ENCODE assay signal across 14 cellular contexts in genomic region chr1:84300501-84300900, GRCh38. TPM values are rescaled to one million over a fixed set of nuclear protein-coding genes. Genes with fewer than 3 reads are reported as not detected.
DNase-seq lines count a peak whose midpoint lies in the region; ATAC-seq, FAIRE-seq and TF ChIP-seq lines count a peak whose summit lies in the region.
"Had no signal": no experiment of that assay in that cellular context is flagged by ENCODE, and none has a peak within 500 bp of the region (broad histone marks: within the 10 kb centered on the region; RNA-seq: fewer than 3 reads in every experiment).

No MANE protein-coding gene starts in this region.

- H3K4me1 ChIP-seq in A549 (peaks cover 31% of the 10 kb centered on the region), Karpas-422 (ENCODE audit: low read length) (peaks cover 54% of the 10 kb centered on the region), neuronal stem cell (ENCODE audit: control insufficient read depth in 2 of 2, insufficient read depth in 1 of 2, low read depth in 1 of 2, low read length in 2 of 2) (peaks cover 12 to 26% of the 10 kb centered on the region in 2 donors)

- no peak overlapping the region for H3K4ac ChIP-seq in neuronal stem cell (ENCODE audit: low read length)

- POLR2A ChIA-PET in A549 (lab: Yijun Ruan, JAX), result no interaction called here

- no peaks in the 10 kb centered on the region for H3K79me2 ChIP-seq in Karpas-422 (ENCODE audit: low read length)

- H3K79me1 ChIP-seq in neuronal stem cell (ENCODE audit: low read depth, low read length), result no peaks in the 10 kb centered on the region

- no peak for TF ChIP-seq RAD21 in A549 (conservative IDR thresholded peaks at IDR 0.05 in 1 of 2, IDR thresholded peaks at IDR 0.05 in 1 of 2)

- no peaks in the 10 kb centered on the region for H3K36me3 ChIP-seq in Karpas-422 (ENCODE audit: insufficient read depth, low read length)
- H3K36me3 ChIP-seq in neuronal stem cell (replicated peaks in 1 of 2; ENCODE audit: control insufficient read depth in 2 of 2, insufficient read depth in 2 of 2, low read length in 2 of 2), result no peaks in the 10 kb centered on the region

- H2AFZ ChIP-seq in Karpas-422 (ENCODE audit: low read length), result peak overlapping the region; percentile 74; the same call in 1 of the 2 replicates
- H2AFZ ChIP-seq in neuronal stem cell (ENCODE audit: low read length), result peak overlapping the region; percentile 30

- H2AK5ac ChIP-seq in neuronal stem cell (ENCODE audit: low read depth, low read length), result no peak overlapping the region

- H3K9me3 ChIP-seq in A549, result no peaks in the 10 kb centered on the region; the same call in 2 of the 3 replicates
- H3K9me3 ChIP-seq in Karpas-422 (ENCODE audit: low read length), result no peaks in the 10 kb centered on the region
- peaks cover 0 to 5% of the 10 kb centered on the region in 2 donors for H3K9me3 ChIP-seq in neuronal stem cell (replicated peaks in 1 of 2; ENCODE audit: control insufficient read depth in 2 of 2, insufficient read depth in 1 of 2, low read depth in 1 of 2, low read length in 2 of 2)

- H2BK5ac ChIP-seq in neuronal stem cell (ENCODE audit: low read length), result no peak overlapping the region

- H3K4me3 ChIP-seq in A549, result no peak overlapping the region
- peak overlapping the region; percentile 52 for H3K4me3 ChIP-seq in Karpas-422 (ENCODE audit: low read length)
- peak overlapping the region; percentile 49 for H3K4me3 ChIP-seq in coronary artery
- H3K4me3 ChIP-seq in neuronal stem cell (ENCODE audit: low read length in 2 of 2), result no peak overlapping the region

- no peak overlapping the region for H3K27ac Mint-ChIP-seq in activated naive CD4-positive, alpha-beta T cell treated with anti-CD3 and anti-CD28 coated beads for 36 hours
- H3K27ac Mint-ChIP-seq: immature natural killer cell; T-helper 1 cell treated with Interleukin-12 subunit alpha and Interleukin-12 subunit beta and Interleukin-4 antibody, amounts not matched to agents 30 μg/mL and 1 μg/mL, for 36 hours had no signal

- no peaks in the 10 kb centered on the region for H4K20me1 ChIP-seq in Karpas-422 (ENCODE audit: insufficient read depth, low read depth, low read length)

- no peak overlapping the region for H3K18ac ChIP-seq in neuronal stem cell (ENCODE audit: low read length)

- H4K8ac ChIP-seq in neuronal stem cell (ENCODE audit: low read depth, low read length), result no peak overlapping the region

- H2BK12ac ChIP-seq in neuronal stem cell (ENCODE audit: low read length), result no peak overlapping the region

- intact Hi-C loops in activated naive CD4-positive, alpha-beta T cell treated with anti-CD3 and anti-CD28 coated beads for 36 hours (cut with micrococcal nuclease), result loop anchor here (5.0 to 10.0 kb wide), 4 partner anchors 303 to 1404 kb away; partner anchors contain the start of genes BCL10, TTLL7 and ZNHIT6

- no peak for DNase-seq in A549 (ENCODE audit: low read depth in 1 of 2, low spot score in 1 of 2)
- no peak for DNase-seq in Karpas-422
- DNase-seq in coronary artery (ENCODE audit: low spot score), result no peak
- DNase-seq in neuronal stem cell (ENCODE audit: low spot score), result no peak
- DNase-seq in activated naive CD4-positive, alpha-beta T cell treated with anti-CD3 and anti-CD28 coated beads for 36 hours, result no peak
- no peak for DNase-seq in NCI-H2029 (lab: John Stamatoyannopoulos, UW)
- DNase-seq in activated CD4-positive, alpha-beta T cell treated with anti-CD3 and anti-CD28 coated beads for 48 hours, result no peak
- DNase-seq: activated CD4-positive, alpha-beta T cell treated with anti-CD3 and anti-CD28 coated beads, Interleukin-2, amount 50 U/mL, for 1 hour; immature natural killer cell; naive B cell; NCI-H1694; stimulated activated CD4-positive, alpha-beta T cell treated with anti-CD3 and anti-CD28 coated beads, Interleukin-12 subunit alpha, Interleukin-12 subunit beta, amount 100 ng/mL, for 4 hours had no signal

- no peak overlapping the region for H3K14ac ChIP-seq in neuronal stem cell (ENCODE audit: low read length)

- H4K91ac ChIP-seq in neuronal stem cell (ENCODE audit: low read depth, low read length, poor library complexity), result no peak overlapping the region

- H2BK15ac ChIP-seq in neuronal stem cell (ENCODE audit: low read length), result no peak overlapping the region

- H3K9ac ChIP-seq in Karpas-422 (ENCODE audit: low read length), result peak overlapping the region; percentile 54; the same call in 1 of the 2 replicates
- no peak overlapping the region for H3K9ac ChIP-seq in neuronal stem cell (ENCODE audit: low read depth, low read length, poor library complexity)

- ATAC-seq in A549, result no peak
- no peak for ATAC-seq in GM18498 (IDR thresholded peaks at IDR 0.05; ENCODE audit: unreplicated experiment)

- H3K36me3 Mint-ChIP-seq in activated naive CD4-positive, alpha-beta T cell treated with anti-CD3 and anti-CD28 coated beads for 36 hours (ENCODE audit: low read depth), result no peaks in the 10 kb centered on the region
- H3K36me3 Mint-ChIP-seq: immature natural killer cell, naive B cell had no signal

- H3K4me3 Mint-ChIP-seq in activated naive CD4-positive, alpha-beta T cell treated with anti-CD3 and anti-CD28 coated beads for 36 hours, result no peak overlapping the region
- H3K4me3 Mint-ChIP-seq: T-helper 1 cell treated with Interleukin-12 subunit alpha and Interleukin-12 subunit beta and Interleukin-4 antibody, amounts not matched to agents 30 μg/mL and 1 μg/mL, for 36 hours had no signal

- no peak for TF ChIP-seq CTCF in A549 (IDR thresholded peaks at IDR 0.05)
- TF ChIP-seq CTCF in coronary artery (IDR thresholded peaks at IDR 0.05), result no peak

- H2BK120ac ChIP-seq in neuronal stem cell (ENCODE audit: low read depth, low read length), result no peak overlapping the region

- peak overlapping the region; percentile 76 for H3K4me2 ChIP-seq in A549
- peak overlapping the region; percentile 91 for H3K4me2 ChIP-seq in Karpas-422 (ENCODE audit: low read depth, low read length, poor library complexity, severe bottlenecking)
- no peak overlapping the region for H3K4me2 ChIP-seq in neuronal stem cell (ENCODE audit: insufficient read depth, low read length, poor library complexity, severe bottlenecking)

- 87% methylated on average over 1 of the region's 1 CpG for WGBS in A549 (ENCODE audit: missing lambda C conversion rate)
- WGBS in neuronal stem cell (ENCODE audit: extremely low coverage in 2 of 2, insufficient read length in 2 of 2, insufficient replicate concordance in 1 of 2), 2 donors, result no CpG with 5 or more reads among the region's 1 CpG

- no peaks in the 10 kb centered on the region for H3K27me3 ChIP-seq in Karpas-422 (ENCODE audit: low read length)
- H3K27me3 ChIP-seq in neuronal stem cell (ENCODE audit: control insufficient read depth in 3 of 3, insufficient read depth in 3 of 3, low read depth in 1 of 3, low read length in 3 of 3), result no peaks in the 10 kb centered on the region

- H3K27me3 Mint-ChIP-seq in activated naive CD4-positive, alpha-beta T cell treated with anti-CD3 and anti-CD28 coated beads for 36 hours (ENCODE audit: low read depth), result no peaks in the 10 kb centered on the region
- H3K27me3 Mint-ChIP-seq: naive B cell had no signal

- no peaks in the 10 kb centered on the region for H3K9me3 Mint-ChIP-seq in activated naive CD4-positive, alpha-beta T cell treated with anti-CD3 and anti-CD28 coated beads for 36 hours
- H3K9me3 Mint-ChIP-seq: immature natural killer cell, naive B cell had no signal

- TF ChIP-seq EP300 in A549 (IDR thresholded peaks at IDR 0.05), result no peak

- CTCF ChIA-PET in A549 (lab: Yijun Ruan, JAX), result no interaction called here
- CTCF ChIA-PET in activated naive CD4-positive, alpha-beta T cell treated with anti-CD3 and anti-CD28 coated beads for 36 hours (lab: Charles Lee), result no interaction called here

- H3K4me1 Mint-ChIP-seq in activated naive CD4-positive, alpha-beta T cell treated with anti-CD3 and anti-CD28 coated beads for 36 hours (ENCODE audit: low read depth), result peaks cover 48% of the 10 kb centered on the region

- no peak for FAIRE-seq in A549 (lab: Jason Lieb, UNC)

- H3K9me2 ChIP-seq in Karpas-422 (replicated peaks; ENCODE audit: insufficient read depth, low read length), result no peaks in the 10 kb centered on the region

- no peak for TF ChIP-seq POLR2A in A549 (IDR thresholded peaks at IDR 0.05; ENCODE audit: low read length)

- H3K27ac ChIP-seq in A549, result peak overlapping the region; percentile 67 to 78; a peak in 2 of 6 replicates
- H3K27ac ChIP-seq in Karpas-422 (ENCODE audit: low read length), result peak overlapping the region; percentile 58; the same call in 1 of the 2 replicates
- H3K27ac ChIP-seq in coronary artery, result peak overlapping the region in 1 of 2 donors; percentile 38
- H3K27ac ChIP-seq in neuronal stem cell (replicated peaks; ENCODE audit: low read length), result no peak overlapping the region

- H3K23ac ChIP-seq in neuronal stem cell (ENCODE audit: low read depth, low read length, poor library complexity), result no peak overlapping the region

TF ChIP-seq in A549, 52 proteins besides CTCF, POLR2A, EP300 and RAD21 (continues in another document):
- TF ChIP-seq, protein P1, sequence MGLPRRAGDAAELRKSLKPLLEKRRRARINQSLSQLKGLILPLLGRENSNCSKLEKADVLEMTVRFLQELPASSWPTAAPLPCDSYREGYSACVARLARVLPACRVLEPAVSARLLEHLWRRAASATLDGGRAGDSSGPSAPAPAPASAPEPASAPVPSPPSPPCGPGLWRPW (IDR thresholded peaks at IDR 0.05), result no peak
- TF ChIP-seq MAZ (IDR thresholded peaks at IDR 0.05; ENCODE audit: borderline replicate concordance, low read depth, low read length) (no peak), HOXA7 (CRISPR knock-in tag; IDR thresholded peaks at IDR 0.05) (no peak), MAFK (IDR thresholded peaks at IDR 0.05; ENCODE audit: partially characterized antibody) (no peak)
- TF ChIP-seq, protein P2, sequence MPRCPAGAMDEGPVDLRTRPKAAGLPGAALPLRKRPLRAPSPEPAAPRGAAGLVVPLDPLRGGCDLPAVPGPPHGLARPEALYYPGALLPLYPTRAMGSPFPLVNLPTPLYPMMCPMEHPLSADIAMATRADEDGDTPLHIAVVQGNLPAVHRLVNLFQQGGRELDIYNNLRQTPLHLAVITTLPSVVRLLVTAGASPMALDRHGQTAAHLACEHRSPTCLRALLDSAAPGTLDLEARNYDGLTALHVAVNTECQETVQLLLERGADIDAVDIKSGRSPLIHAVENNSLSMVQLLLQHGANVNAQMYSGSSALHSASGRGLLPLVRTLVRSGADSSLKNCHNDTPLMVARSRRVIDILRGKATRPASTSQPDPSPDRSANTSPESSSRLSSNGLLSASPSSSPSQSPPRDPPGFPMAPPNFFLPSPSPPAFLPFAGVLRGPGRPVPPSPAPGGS (IDR thresholded peaks at IDR 0.05), result no peak

RNA-seq across cellular contexts. Expression of gene SAMD13, which starts 1.0 kb away (rescaled TPM):
- polyA plus RNA-seq in A549 (2011; rRNA removed) (1.8 and 2.4 TPM in 2 replicates), A549 (2017; fragmentation: RNase III; extraction: RNeasy Plus Mini Kit Qiagen cat#74134 plus additional on column Dnase treatment) (0.28 to 0.59 TPM (median 0.53 TPM) in 3 replicates)
- 0.22 and 0.25 TPM in 2 replicates for polyA plus RNA-seq in A549 (2012; cell fraction: cytosol; rRNA removed)
- polyA plus RNA-seq in A549 (2012; cell fraction: nucleus; rRNA removed), result 0.08 and 0.11 TPM in 2 replicates
- 0.83 TPM in 2 replicates for polyA minus RNA-seq in A549 (2011; rRNA and poly(A)+ RNA removed)
- total RNA-seq in Karpas-422 (2014; rRNA removed; shearing (Covaris generic); ENCODE audit: low replicate concordance), result 1.6 and 3.1 TPM in 2 replicates
- polyA plus RNA-seq in neuronal stem cell (2013, experiment 1 of 2), result 2.6 TPM
- 2.7 TPM for polyA plus RNA-seq in neuronal stem cell (2013, experiment 2 of 2)
- total RNA-seq in activated naive CD4-positive, alpha-beta T cell treated with anti-CD3 and anti-CD28 coated beads for 36 hours, result under 1 TPM; 0.30 to 0.36 TPM

Comparison
In these comparisons a context has a peak if more than half of its experiments do, and no peak if none do; other contexts are left out.
1. H3K4me3 ChIP-seq: peak in Karpas-422 (single experiment) and coronary artery (single experiment); none in A549 (single experiment) and neuronal stem cell (0 of 2).